1 cellular context compared by ENCODE assay signal in genomic region chr5:89268460-89268859, GRCh38.
TF ChIP-seq lines count a peak whose summit lies in the region.

No MANE protein-coding gene starts in this region.

TF ChIP-seq in GM12878, 131 proteins besides CTCF, POLR2A, EP300 and RAD21 (continued from another document and continues in another):
- TF ChIP-seq REST (IDR thresholded peaks at IDR 0.05; ENCODE audit: low read depth, low read length) (no peak), PBX3 (IDR thresholded peaks at IDR 0.05; ENCODE audit: insufficient replicate concordance, low read depth, low read length) (no peak), RCOR1 (conservative IDR thresholded peaks at IDR 0.05; ENCODE audit: low read depth, low read length) (no peak), CHD2 (IDR thresholded peaks at IDR 0.05; ENCODE audit: borderline replicate concordance, low read depth, low read length) (no peak), YBX1 (IDR thresholded peaks at IDR 0.05) (no peak), IRF3 (IDR thresholded peaks at IDR 0.05) (no peak), ZNF207 (IDR thresholded peaks at IDR 0.05; ENCODE audit: borderline replicate concordance) (no peak), HDAC2 (IDR thresholded peaks at IDR 0.05) (no peak), E2F4 (IDR thresholded peaks at IDR 0.05; ENCODE audit: low read depth, low read length) (no peak), RELA (IDR thresholded peaks at IDR 0.05; ENCODE audit: borderline replicate concordance, partially characterized antibody) (no peak), SMAD1 (IDR thresholded peaks at IDR 0.05; ENCODE audit: low read depth, partially characterized antibody) (no peak), SPI1 (IDR thresholded peaks at IDR 0.05; ENCODE audit: borderline replicate concordance, insufficient read depth, low read depth, low read length) (peak; percentile 4; the same call in 1 of the 2 replicates), BCLAF1 (IDR thresholded peaks at IDR 0.05) (no peak), POLR2AphosphoS2 (IDR thresholded peaks at IDR 0.05; ENCODE audit: low read depth, low read length) (no peak), BHLHE40 (IDR thresholded peaks at IDR 0.05; ENCODE audit: borderline replicate concordance in 1 of 2, low read depth in 2 of 2, low read length in 1 of 2) (no peak), NBN (IDR thresholded peaks at IDR 0.05) (no peak), PAX5 (IDR thresholded peaks at IDR 0.05; ENCODE audit: borderline replicate concordance, low read depth, low read length) (no peak), ZNF622 (IDR thresholded peaks at IDR 0.05) (no peak), POU2F2 (IDR thresholded peaks at IDR 0.05; ENCODE audit: borderline replicate concordance, low read depth, low read length) (no peak), ZBED1 (IDR thresholded peaks at IDR 0.05; ENCODE audit: borderline replicate concordance) (peak; percentile 64), TCF12 (IDR thresholded peaks at IDR 0.05; ENCODE audit: low read depth, low read length) (no peak), CUX1 (IDR thresholded peaks at IDR 0.05; ENCODE audit: insufficient replicate concordance, low read depth, low read length) (no peak), SREBF1 (IDR thresholded peaks at IDR 0.05; ENCODE audit: low read length) (no peak), SUPT20H (IDR thresholded peaks at IDR 0.05; ENCODE audit: borderline replicate concordance, control insufficient read depth, low read depth, low read length) (no peak), JUNB (IDR thresholded peaks at IDR 0.05) (peak; percentile 58), TAF1 (IDR thresholded peaks at IDR 0.05; ENCODE audit: borderline replicate concordance, low read depth, low read length) (no peak), MEF2A (IDR thresholded peaks at IDR 0.05; ENCODE audit: insufficient read depth, low read depth, low read length) (no peak), ZNF384 (IDR thresholded peaks at IDR 0.05; ENCODE audit: borderline replicate concordance, low read depth, low read length) (no peak), MYC (IDR thresholded peaks at IDR 0.05; ENCODE audit: insufficient read depth, insufficient read length, insufficient replicate concordance, low read length, severe bottlenecking) (no peak), ATF2 (IDR thresholded peaks at IDR 0.05; ENCODE audit: low read length) (peak; percentile 75; the same call in 1 of the 2 replicates), STAT1 (conservative IDR thresholded peaks at IDR 0.05) (no peak), ZNF592 (IDR thresholded peaks at IDR 0.05) (no peak), SP1 (IDR thresholded peaks at IDR 0.05; ENCODE audit: low read depth, low read length) (no peak), SRF (IDR thresholded peaks at IDR 0.05; ENCODE audit: low read depth in 2 of 2, low read length in 2 of 2) (no peak), ZSCAN29 (IDR thresholded peaks at IDR 0.05) (no peak), RELB (IDR thresholded peaks at IDR 0.05; ENCODE audit: low read depth) (0 out of 2 replicates have a peak, but pooled peaks have one; percentile 21)
